Comparison of ENCODE assay signal across 17 cellular contexts in the genomic region with DNA sequence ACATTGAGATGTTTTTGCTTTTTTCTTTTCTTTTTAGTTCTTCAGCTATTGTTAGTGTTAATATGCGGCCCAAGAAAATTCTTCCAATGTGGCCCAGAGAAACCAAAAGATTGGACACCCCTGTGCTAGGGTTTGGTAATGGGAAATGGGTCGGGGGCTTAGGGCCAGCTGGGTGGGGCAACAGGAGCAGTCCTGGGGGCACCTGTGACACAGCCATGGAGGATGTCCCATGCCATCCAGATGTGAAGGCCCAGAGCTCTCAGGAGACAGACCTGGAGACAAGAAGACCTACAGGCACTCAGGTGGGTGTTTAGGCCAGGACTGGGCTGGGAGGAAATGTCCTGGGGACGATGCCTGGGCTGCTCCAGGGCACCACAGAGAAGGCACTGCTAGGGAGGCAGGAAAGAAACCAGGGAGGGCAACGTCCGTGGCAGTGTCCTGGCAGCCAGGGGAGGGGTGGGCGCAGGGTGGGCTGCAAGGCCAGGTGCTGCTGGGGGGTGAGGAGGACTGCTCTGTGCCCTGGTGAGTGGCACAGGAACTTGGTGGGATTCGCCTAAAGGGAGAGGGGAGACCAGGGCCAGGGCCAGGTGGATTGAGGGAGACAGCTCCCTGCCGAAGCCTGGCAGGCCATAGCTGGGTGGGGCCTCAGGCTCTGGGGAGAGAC. TPM values are rescaled to one million over a fixed set of nuclear protein-coding genes. Genes with fewer than 3 reads are reported as not detected.
DNase-seq lines count a peak whose midpoint lies in the region; ATAC-seq, FAIRE-seq and TF ChIP-seq lines count a peak whose summit lies in the region.
"Had no signal": no experiment of that assay in that cellular context is flagged by ENCODE, and none has a peak within 500 bp of the region (broad histone marks: within the 10 kb centered on the region; RNA-seq: fewer than 3 reads in every experiment).

No MANE protein-coding gene starts in this region.

- H3K4me3 ChIP-seq in sigmoid colon: no peak overlapping the region
- H3K4me3 ChIP-seq: MG63, transverse colon had no signal

- CTCF ChIA-PET in activated CD4-positive, alpha-beta T cell treated with anti-CD3 and anti-CD28 coated beads, Interleukin-2, amount 10 ng/mL, durations not matched to agents 7 days and 5 days (lab: Charles Lee): interaction anchor here (0.6 to 3.1 kb wide), 4 partner anchors 9 to 46 kb away, joined by 3 to 13 read pairs (median 6); no protein-coding TSS in a partner anchor
- CTCF ChIA-PET in activated CD4-positive, alpha-beta T cell treated with anti-CD3 and anti-CD28 coated beads for 36 hours (lab: Charles Lee): interaction anchor here (1.2 to 4.9 kb wide), 4 partner anchors 12 to 47 kb away, joined by 3 to 12 read pairs (median 6); no protein-coding TSS in a partner anchor
- CTCF ChIA-PET in T-cell (lab: Charles Lee): interaction anchor here (1.1 to 4.0 kb wide), 4 partner anchors 37 to 46 kb away, joined by 3 to 22 read pairs (median 4); no protein-coding TSS in a partner anchor

- no peak for TF ChIP-seq POLR2A in sigmoid colon (IDR thresholded peaks at IDR 0.05)

- H3K4me3 Mint-ChIP-seq in activated CD4-positive, alpha-beta T cell treated with anti-CD3 and anti-CD28 coated beads, Interleukin-2, amount 10 ng/mL, durations not matched to agents 7 days and 5 days: no peak overlapping the region
- no peak overlapping the region for H3K4me3 Mint-ChIP-seq in activated CD4-positive, alpha-beta T cell treated with anti-CD3 and anti-CD28 coated beads for 36 hours
- H3K4me3 Mint-ChIP-seq in T-cell: peak overlapping the region in 1 of 3 donors; percentile 2
- no peak overlapping the region for H3K4me3 Mint-ChIP-seq in immature natural killer cell
- no peak overlapping the region for H3K4me3 Mint-ChIP-seq in activated CD4-positive, alpha-beta T cell treated with anti-CD3 and anti-CD28 coated beads, Interleukin-2, amount 10 ng/mL, durations not matched to agents 24 days and 14 days
- H3K4me3 Mint-ChIP-seq: stimulated activated naive CD8-positive, alpha-beta T cell treated with anti-CD3 and anti-CD28 coated beads, Interleukin-15, Interleukin-2, amounts not matched to agents 100 ng/mL and 50 ng/mL, for 24 hours had no signal

- FAIRE-seq in HTR-8/SVneo (lab: Jason Lieb, UNC): no peak
- FAIRE-seq: H1 had no signal

- no peak for ATAC-seq in activated CD4-positive, alpha-beta T cell treated with anti-CD3 and anti-CD28 coated beads for 36 hours
- ATAC-seq in T-cell (replicated peaks in 1 of 4): no peak

- intact Hi-C loops in activated CD4-positive, alpha-beta T cell treated with anti-CD3 and anti-CD28 coated beads for 36 hours (cut with DNase I, micrococcal nuclease): no loop called here
- intact Hi-C loops in sigmoid colon (cut with DNase I): no loop called here
- intact Hi-C loops in activated CD4-positive, alpha-beta T cell treated with anti-CD3 and anti-CD28 coated beads, Interleukin-2, amount 10 ng/mL, durations not matched to agents 24 days and 14 days (cut with micrococcal nuclease): no loop called here

- no peak for TF ChIP-seq EP300 in sigmoid colon (IDR thresholded peaks at IDR 0.05)

- H3K9me3 Mint-ChIP-seq in activated CD4-positive, alpha-beta T cell treated with anti-CD3 and anti-CD28 coated beads, Interleukin-2, amount 10 ng/mL, durations not matched to agents 7 days and 5 days: no peaks in the 10 kb centered on the region
- no peaks in the 10 kb centered on the region for H3K9me3 Mint-ChIP-seq in activated CD4-positive, alpha-beta T cell treated with anti-CD3 and anti-CD28 coated beads for 36 hours (ENCODE audit: low read depth)
- no peaks in the 10 kb centered on the region for H3K9me3 Mint-ChIP-seq in T-cell
- no peaks in the 10 kb centered on the region for H3K9me3 Mint-ChIP-seq in immature natural killer cell
- no peaks in the 10 kb centered on the region for H3K9me3 Mint-ChIP-seq in activated CD4-positive, alpha-beta T cell treated with anti-CD3 and anti-CD28 coated beads, Interleukin-2, amount 10 ng/mL, durations not matched to agents 24 days and 14 days
- H3K9me3 Mint-ChIP-seq: stimulated activated naive CD8-positive, alpha-beta T cell treated with anti-CD3 and anti-CD28 coated beads, Interleukin-15, Interleukin-2, amounts not matched to agents 100 ng/mL and 50 ng/mL, for 24 hours had no signal

- 83 to 90% methylated on average over 8 of the region's 8 CpGs for WGBS in sigmoid colon, 2 donors

- no peaks in the 10 kb centered on the region for H3K4me1 ChIP-seq in sigmoid colon
- H3K4me1 ChIP-seq: transverse colon had no signal

- H3K36me3 Mint-ChIP-seq in activated CD4-positive, alpha-beta T cell treated with anti-CD3 and anti-CD28 coated beads, Interleukin-2, amount 10 ng/mL, durations not matched to agents 7 days and 5 days (ENCODE audit: low read depth): peaks cover 13% of the 10 kb centered on the region
- peaks cover 12% of the 10 kb centered on the region for H3K36me3 Mint-ChIP-seq in activated CD4-positive, alpha-beta T cell treated with anti-CD3 and anti-CD28 coated beads for 36 hours (ENCODE audit: low read depth)
- H3K36me3 Mint-ChIP-seq in T-cell (peaks cover 4% of the 10 kb centered on the region), immature natural killer cell (no peaks in the 10 kb centered on the region)
- peaks cover 29% of the 10 kb centered on the region for H3K36me3 Mint-ChIP-seq in activated CD4-positive, alpha-beta T cell treated with anti-CD3 and anti-CD28 coated beads, Interleukin-2, amount 10 ng/mL, durations not matched to agents 24 days and 14 days (ENCODE audit: low read depth)

- POLR2A ChIA-PET in activated CD4-positive, alpha-beta T cell treated with anti-CD3 and anti-CD28 coated beads, Interleukin-2, amount 10 ng/mL, durations not matched to agents 7 days and 5 days (lab: Charles Lee): no interaction called here
- POLR2A ChIA-PET in activated CD4-positive, alpha-beta T cell treated with anti-CD3 and anti-CD28 coated beads for 36 hours (lab: Charles Lee): no interaction called here
- POLR2A ChIA-PET in T-cell (lab: Charles Lee): interaction anchor here in 1 of 2 donors (0.6 kb wide), 1 partner anchor 563 kb away, joined by 5 read pairs; no protein-coding TSS in a partner anchor

- H3K27ac ChIP-seq in sigmoid colon: no peak overlapping the region
- H3K27ac ChIP-seq: transverse colon had no signal

- TF ChIP-seq CTCF in sigmoid colon (IDR thresholded peaks at IDR 0.05): no peak

- no peaks in the 10 kb centered on the region for H3K27me3 Mint-ChIP-seq in activated CD4-positive, alpha-beta T cell treated with anti-CD3 and anti-CD28 coated beads, Interleukin-2, amount 10 ng/mL, durations not matched to agents 7 days and 5 days
- H3K27me3 Mint-ChIP-seq in activated CD4-positive, alpha-beta T cell treated with anti-CD3 and anti-CD28 coated beads for 36 hours: no peaks in the 10 kb centered on the region
- no peaks in the 10 kb centered on the region for H3K27me3 Mint-ChIP-seq in T-cell
- peaks cover 10 to 32% (median 18%) of the 10 kb centered on the region in 3 donors for H3K27me3 Mint-ChIP-seq in immature natural killer cell (ENCODE audit: low read depth in 3 of 3)
- H3K27me3 Mint-ChIP-seq in activated CD4-positive, alpha-beta T cell treated with anti-CD3 and anti-CD28 coated beads, Interleukin-2, amount 10 ng/mL, durations not matched to agents 24 days and 14 days: no peaks in the 10 kb centered on the region
- H3K27me3 Mint-ChIP-seq: stimulated activated naive CD8-positive, alpha-beta T cell treated with anti-CD3 and anti-CD28 coated beads, Interleukin-15, Interleukin-2, amounts not matched to agents 100 ng/mL and 50 ng/mL, for 24 hours had no signal

- H3K27me3 ChIP-seq in sigmoid colon: no peaks in the 10 kb centered on the region
- H3K27me3 ChIP-seq: MG63, transverse colon had no signal

- H3K9me3 ChIP-seq in sigmoid colon: no peaks in the 10 kb centered on the region
- H3K9me3 ChIP-seq: MG63, transverse colon had no signal

- H3K27ac Mint-ChIP-seq in activated CD4-positive, alpha-beta T cell treated with anti-CD3 and anti-CD28 coated beads, Interleukin-2, amount 10 ng/mL, durations not matched to agents 7 days and 5 days: peak overlapping the region; percentile 58
- H3K27ac Mint-ChIP-seq in activated CD4-positive, alpha-beta T cell treated with anti-CD3 and anti-CD28 coated beads for 36 hours: no peak overlapping the region
- H3K27ac Mint-ChIP-seq in T-cell (peak overlapping the region; percentile 36 to 68), immature natural killer cell (peak overlapping the region in 4 of 6 donors; percentile 14 to 68 (median 44))
- H3K27ac Mint-ChIP-seq in activated CD4-positive, alpha-beta T cell treated with anti-CD3 and anti-CD28 coated beads, Interleukin-2, amount 10 ng/mL, durations not matched to agents 24 days and 14 days: no peak overlapping the region
- H3K27ac Mint-ChIP-seq: stimulated activated naive CD8-positive, alpha-beta T cell treated with anti-CD3 and anti-CD28 coated beads, Interleukin-15, Interleukin-2, amounts not matched to agents 100 ng/mL and 50 ng/mL, for 24 hours had no signal

- DNase-seq in activated CD4-positive, alpha-beta T cell treated with anti-CD3 and anti-CD28 coated beads, Interleukin-2, amount 10 ng/mL, durations not matched to agents 7 days and 5 days: no peak
- DNase-seq in activated CD4-positive, alpha-beta T cell treated with anti-CD3 and anti-CD28 coated beads for 36 hours: no peak
- DNase-seq in T-cell: no peak
- no peak for DNase-seq in immature natural killer cell
- DNase-seq in sigmoid colon: peak; percentile 58
- no peak for DNase-seq in activated CD8-positive, alpha-beta memory T cell treated with anti-CD3 and anti-CD28 coated beads for 24 hours
- no peak for DNase-seq in HTR-8/SVneo (ENCODE audit: insufficient read length, low spot score)
- DNase-seq in activated CD4-positive, alpha-beta T cell treated with anti-CD3 and anti-CD28 coated beads, Interleukin-2, amount 10 ng/mL, durations not matched to agents 24 days and 14 days: no peak
- DNase-seq: activated effector memory CD4-positive, alpha-beta T cell treated with anti-CD3 and anti-CD28 coated beads, Interleukin-2, amount 50 U/mL, for 16 hours; MG63; NCI-H146; NCI-H748 treated with DMSO at 0.1 percent for 48 hours; SHP77; stimulated activated CD4-positive, alpha-beta T cell treated with anti-CD3 and anti-CD28 coated beads, Interleukin-1b, Interleukin-23, amount 100 ng/mL, for 48 hours; transverse colon had no signal

- H3K36me3 ChIP-seq in sigmoid colon: peaks cover 0 to 6% (median 0%) of the 10 kb centered on the region in 4 donors
- H3K36me3 ChIP-seq: transverse colon had no signal

- H3K4me1 Mint-ChIP-seq in activated CD4-positive, alpha-beta T cell treated with anti-CD3 and anti-CD28 coated beads, Interleukin-2, amount 10 ng/mL, durations not matched to agents 7 days and 5 days: no peaks in the 10 kb centered on the region
- H3K4me1 Mint-ChIP-seq in activated CD4-positive, alpha-beta T cell treated with anti-CD3 and anti-CD28 coated beads for 36 hours: peaks cover 3% of the 10 kb centered on the region
- peaks cover 0 to 6% (median 0%) of the 10 kb centered on the region in 3 donors for H3K4me1 Mint-ChIP-seq in T-cell
- H3K4me1 Mint-ChIP-seq in immature natural killer cell: no peaks in the 10 kb centered on the region
- H3K4me1 Mint-ChIP-seq in activated CD4-positive, alpha-beta T cell treated with anti-CD3 and anti-CD28 coated beads, Interleukin-2, amount 10 ng/mL, durations not matched to agents 24 days and 14 days: no peaks in the 10 kb centered on the region

RNA-seq across cellular contexts. Expression of gene RELT, which starts 21.4 kb away (rescaled TPM):
- total RNA-seq in activated CD4-positive, alpha-beta T cell treated with anti-CD3 and anti-CD28 coated beads, Interleukin-2, amount 10 ng/mL, durations not matched to agents 7 days and 5 days: 10 to 100 TPM; 22.0 to 24.6 TPM
- 10 to 100 TPM; 18.5 to 21.3 TPM for total RNA-seq in activated CD4-positive, alpha-beta T cell treated with anti-CD3 and anti-CD28 coated beads for 36 hours
- total RNA-seq in T-cell (100 to 1,000 TPM in 1 of 5 donors, 10 to 100 TPM in 4; 15.6 to 113 (median 19.9) TPM), sigmoid colon (1 to 10 TPM in 2 of 4 donors, under 1 TPM in 2; 0.28 to 1.8 (median 0.95) TPM)
- polyA plus RNA-seq in immature natural killer cell (1 to 10 TPM; 2.8 to 5.4 (median 3.6) TPM), sigmoid colon (1 to 10 TPM in 2 of 3 donors, under 1 TPM in 1; 0.92 to 9.3 (median 1.2) TPM)
- 35.0 and 38.5 TPM in 2 replicates for total RNA-seq in activated CD4-positive, alpha-beta T cell treated with anti-CD3 and anti-CD28 coated beads, Interleukin-2, amount 10 ng/mL, durations not matched to agents 24 days and 14 days

Comparison
In these comparisons a context has a peak if more than half of its experiments do, and no peak if none do; other contexts are left out.
1. H3K27ac Mint-ChIP-seq: peak in activated CD4-positive, alpha-beta T cell treated with anti-CD3 and anti-CD28 coated beads, Interleukin-2, amount 10 ng/mL, durations not matched to agents 7 days and 5 days (single experiment), T-cell (2 of 2) and immature natural killer cell (4 of 6); none in activated CD4-positive, alpha-beta T cell treated with anti-CD3 and anti-CD28 coated beads for 36 hours (single experiment) and activated CD4-positive, alpha-beta T cell treated with anti-CD3 and anti-CD28 coated beads, Interleukin-2, amount 10 ng/mL, durations not matched to agents 24 days and 14 days (single experiment).
2. RNA of gene RELT, which starts 21.4 kb away (total RNA-seq): 35.0 to 38.5 TPM in activated CD4-positive, alpha-beta T cell treated with anti-CD3 and anti-CD28 coated beads, Interleukin-2, amount 10 ng/mL, durations not matched to agents 24 days and 14 days, 22.0 to 24.6 TPM in activated CD4-positive, alpha-beta T cell treated with anti-CD3 and anti-CD28 coated beads, Interleukin-2, amount 10 ng/mL, durations not matched to agents 7 days and 5 days, 18.5 to 21.3 TPM in activated CD4-positive, alpha-beta T cell treated with anti-CD3 and anti-CD28 coated beads for 36 hours and 15.6 to 113 TPM in T-cell; 0.28 to 1.8 TPM in sigmoid colon; every median in the first group is over 4 times any median in the second.